8 cellular contexts compared by ENCODE assay signal in the genomic region with DNA sequence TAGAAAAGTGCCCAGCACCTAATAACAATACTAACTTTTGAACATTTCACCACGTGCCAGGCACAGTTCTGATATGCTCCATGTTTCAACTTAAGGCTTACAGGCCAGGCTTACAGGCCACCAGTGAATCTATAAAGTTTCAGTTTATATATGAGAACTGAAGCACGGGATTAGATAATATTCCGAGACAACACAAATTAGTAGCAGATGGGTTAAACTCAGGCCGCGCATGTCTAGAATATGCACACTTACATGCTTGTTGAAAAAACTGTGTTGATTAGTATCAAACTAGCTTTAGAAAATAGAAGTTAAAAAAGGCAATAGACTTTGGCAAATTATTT.
A peak's percentile ranks its signal among the peaks of the same experiment; 100 is the strongest.
DNase-seq lines count a peak whose midpoint lies in the region; ATAC-seq lines count a peak whose summit lies in the region.

No MANE protein-coding gene starts in this region.

- no peaks in the 10 kb centered on the region for H3K36me3 ChIP-seq in iPS-20b (ENCODE audit: insufficient read depth, low read depth, low read length)
- peaks cover 0 to 6% (median 3%) of the 10 kb centered on the region in 5 donors for H3K36me3 ChIP-seq in subcutaneous abdominal adipose tissue (ENCODE audit: control insufficient read depth in 5 of 5, insufficient read depth in 5 of 5, low read length in 5 of 5)

- peaks cover 20% of the 10 kb centered on the region for H3K4me1 Mint-ChIP-seq in activated CD4-positive, alpha-beta T cell treated with anti-CD3 and anti-CD28 coated beads for 36 hours
- H3K4me1 Mint-ChIP-seq in activated T-helper 1 cell treated with anti-CD3 and anti-CD28 coated beads, Interleukin-12 subunit alpha, Interleukin-12 subunit beta, Interleukin-2, Interleukin-4 antibody, amounts not matched to agents 30 ng/mL and 10 ng/mL and 1 ng/mL, durations not matched to agents 14 hours and 24 hours and 36 hours (ENCODE audit: low read depth): peaks cover 6% of the 10 kb centered on the region

- H3K4me1 ChIP-seq in iPS-20b (ENCODE audit: insufficient read depth, low read length) (no peaks in the 10 kb centered on the region), subcutaneous abdominal adipose tissue (ENCODE audit: control insufficient read depth in 5 of 5, insufficient read depth in 5 of 5, low read length in 5 of 5) (peaks cover 0 to 18% (median 7%) of the 10 kb centered on the region in 5 donors)

- DNase-seq in activated CD4-positive, alpha-beta T cell treated with anti-CD3 and anti-CD28 coated beads for 36 hours: no peak
- no peak for DNase-seq in activated CD4-positive, alpha-beta T cell treated with anti-CD3 and anti-CD28 coated beads, Interleukin-2, amount 50 U/mL, for 1 hour
- DNase-seq in activated T-helper 1 cell treated with anti-CD3 and anti-CD28 coated beads, Interleukin-12 subunit alpha, Interleukin-12 subunit beta, Interleukin-2, Interleukin-4 antibody, amounts not matched to agents 30 ng/mL and 10 ng/mL and 1 ng/mL, durations not matched to agents 14 hours and 24 hours and 36 hours (ENCODE audit: low spot score): no peak
- no peak for DNase-seq in COLO829 (ENCODE audit: low spot score)

- H3K9ac ChIP-seq in iPS-20b (ENCODE audit: low read depth, low read length): no peak overlapping the region
- H3K9ac ChIP-seq in subcutaneous abdominal adipose tissue (ENCODE audit: low read length in 5 of 5): peak overlapping the region in 4 of 5 donors; percentile 4 to 72 (median 62)

- no peaks in the 10 kb centered on the region for H3K27me3 Mint-ChIP-seq in activated CD4-positive, alpha-beta T cell treated with anti-CD3 and anti-CD28 coated beads for 36 hours
- H3K27me3 Mint-ChIP-seq in activated T-helper 1 cell treated with anti-CD3 and anti-CD28 coated beads, Interleukin-12 subunit alpha, Interleukin-12 subunit beta, Interleukin-2, Interleukin-4 antibody, amounts not matched to agents 30 ng/mL and 10 ng/mL and 1 ng/mL, durations not matched to agents 14 hours and 24 hours and 36 hours (ENCODE audit: insufficient read depth): no peaks in the 10 kb centered on the region

- ATAC-seq in activated CD4-positive, alpha-beta T cell treated with anti-CD3 and anti-CD28 coated beads for 36 hours: no peak
- ATAC-seq in HG03159 (IDR thresholded peaks at IDR 0.05; ENCODE audit: unreplicated experiment) (no peak), GM18502 (IDR thresholded peaks at IDR 0.05; ENCODE audit: poor library complexity, unreplicated experiment) (no peak)

- H3K27ac ChIP-seq in iPS-20b (ENCODE audit: low read length) (no peak overlapping the region), subcutaneous abdominal adipose tissue (ENCODE audit: low read depth, low read length) (peak overlapping the region; percentile 92)

- H3K4me3 Mint-ChIP-seq in activated CD4-positive, alpha-beta T cell treated with anti-CD3 and anti-CD28 coated beads for 36 hours: peak overlapping the region; percentile 81
- peak overlapping the region; percentile 82 for H3K4me3 Mint-ChIP-seq in activated T-helper 1 cell treated with anti-CD3 and anti-CD28 coated beads, Interleukin-12 subunit alpha, Interleukin-12 subunit beta, Interleukin-2, Interleukin-4 antibody, amounts not matched to agents 30 ng/mL and 10 ng/mL and 1 ng/mL, durations not matched to agents 14 hours and 24 hours and 36 hours

- peaks cover 14% of the 10 kb centered on the region for H3K36me3 Mint-ChIP-seq in activated CD4-positive, alpha-beta T cell treated with anti-CD3 and anti-CD28 coated beads for 36 hours (ENCODE audit: low read depth)
- H3K36me3 Mint-ChIP-seq in activated T-helper 1 cell treated with anti-CD3 and anti-CD28 coated beads, Interleukin-12 subunit alpha, Interleukin-12 subunit beta, Interleukin-2, Interleukin-4 antibody, amounts not matched to agents 30 ng/mL and 10 ng/mL and 1 ng/mL, durations not matched to agents 14 hours and 24 hours and 36 hours (ENCODE audit: low read depth): no peaks in the 10 kb centered on the region

- peak overlapping the region; percentile 71 for H3K27ac Mint-ChIP-seq in activated CD4-positive, alpha-beta T cell treated with anti-CD3 and anti-CD28 coated beads for 36 hours
- H3K27ac Mint-ChIP-seq in activated T-helper 1 cell treated with anti-CD3 and anti-CD28 coated beads, Interleukin-12 subunit alpha, Interleukin-12 subunit beta, Interleukin-2, Interleukin-4 antibody, amounts not matched to agents 30 ng/mL and 10 ng/mL and 1 ng/mL, durations not matched to agents 14 hours and 24 hours and 36 hours: peak overlapping the region; percentile 59

- no peaks in the 10 kb centered on the region for H3K27me3 ChIP-seq in iPS-20b (ENCODE audit: insufficient read depth, low read length)
- H3K27me3 ChIP-seq in subcutaneous abdominal adipose tissue (ENCODE audit: control insufficient read depth in 5 of 5, insufficient read depth in 4 of 5, low read length in 5 of 5): no peaks in the 10 kb centered on the region

- H3K9me3 Mint-ChIP-seq in activated CD4-positive, alpha-beta T cell treated with anti-CD3 and anti-CD28 coated beads for 36 hours (ENCODE audit: low read depth): no peaks in the 10 kb centered on the region
- peaks cover 9% of the 10 kb centered on the region for H3K9me3 Mint-ChIP-seq in activated T-helper 1 cell treated with anti-CD3 and anti-CD28 coated beads, Interleukin-12 subunit alpha, Interleukin-12 subunit beta, Interleukin-2, Interleukin-4 antibody, amounts not matched to agents 30 ng/mL and 10 ng/mL and 1 ng/mL, durations not matched to agents 14 hours and 24 hours and 36 hours

- CTCF ChIA-PET in activated CD4-positive, alpha-beta T cell treated with anti-CD3 and anti-CD28 coated beads for 36 hours (lab: Charles Lee): no interaction called here

- intact Hi-C loops in activated CD4-positive, alpha-beta T cell treated with anti-CD3 and anti-CD28 coated beads for 36 hours (cut with DNase I, micrococcal nuclease): loop anchor here in 1 of 2 experiments (2.0 to 10.0 kb wide), 3 partner anchors 552 to 1742 kb away; partner anchors contain the start of genes FASTKD3, MTRR and TENT4A
- intact Hi-C loops in activated T-helper 1 cell treated with anti-CD3 and anti-CD28 coated beads, Interleukin-12 subunit alpha, Interleukin-12 subunit beta, Interleukin-2, Interleukin-4 antibody, amounts not matched to agents 30 ng/mL and 10 ng/mL and 1 ng/mL, durations not matched to agents 14 hours and 24 hours and 36 hours (cut with micrococcal nuclease): loop anchor here (10.0 kb wide), 2 partner anchors 582 to 1798 kb away; partner anchors contain the start of gene CCT5

- H3K9me3 ChIP-seq in iPS-20b (ENCODE audit: insufficient read depth, low read depth, low read length): no peaks in the 10 kb centered on the region
- H3K9me3 ChIP-seq in subcutaneous abdominal adipose tissue (ENCODE audit: control insufficient read depth in 5 of 5, low read length in 5 of 5): peaks cover 0 to 2% (median 0%) of the 10 kb centered on the region in 5 donors

- peak overlapping the region; percentile 20; the same call in 1 of the 2 replicates for H3K4me3 ChIP-seq in iPS-20b (ENCODE audit: low read length)
- peak overlapping the region in 4 of 5 donors; percentile 31 to 84 (median 74) for H3K4me3 ChIP-seq in subcutaneous abdominal adipose tissue (ENCODE audit: low read depth in 1 of 5, low read length in 5 of 5)

- POLR2A ChIA-PET in activated CD4-positive, alpha-beta T cell treated with anti-CD3 and anti-CD28 coated beads for 36 hours (lab: Charles Lee): no interaction called here
